10 cellular contexts compared by ENCODE assay signal in the genomic region with DNA sequence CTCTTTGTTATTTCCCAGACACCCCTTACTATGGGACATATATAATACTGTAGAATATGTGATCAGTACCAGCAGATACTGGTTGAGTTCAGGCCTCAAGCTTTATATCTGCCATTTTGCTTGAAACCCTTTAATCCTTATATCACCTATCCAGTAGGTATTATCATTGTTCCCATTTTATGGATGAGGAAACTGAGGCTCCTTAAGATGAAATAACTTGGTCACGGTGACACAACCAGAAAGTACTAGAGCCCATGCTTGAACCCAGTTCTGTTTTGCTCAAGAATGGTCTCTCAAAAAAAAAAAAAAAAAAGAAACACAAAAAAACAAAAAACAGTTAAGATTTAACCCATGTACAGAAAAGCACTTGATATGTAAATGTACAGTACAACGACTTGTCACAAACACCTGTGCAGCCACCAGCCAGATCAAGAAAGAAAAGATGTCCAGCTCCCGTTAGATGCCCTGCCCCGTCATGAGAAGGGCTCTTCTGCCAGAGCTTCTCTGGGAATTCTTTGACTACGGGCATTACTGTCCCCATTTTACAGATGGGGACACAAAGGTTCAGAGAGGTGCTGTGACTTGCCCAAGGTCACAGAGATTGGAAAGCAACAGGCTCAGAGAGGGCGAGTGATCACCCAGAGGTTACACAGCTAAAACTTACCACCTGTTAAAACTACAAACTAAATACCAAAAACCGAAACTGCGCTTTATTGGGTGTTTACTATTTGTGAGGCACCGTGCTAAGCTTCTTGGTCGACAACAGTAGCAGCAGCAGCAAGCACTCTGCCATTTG. TPM values are rescaled to one million over a fixed set of nuclear protein-coding genes. Genes with fewer than 3 reads are reported as not detected.
DNase-seq lines count a peak whose midpoint lies in the region; ATAC-seq, FAIRE-seq and TF ChIP-seq lines count a peak whose summit lies in the region.
"Had no signal": no experiment of that assay in that cellular context is flagged by ENCODE, and none has a peak within 500 bp of the region (broad histone marks: within the 10 kb centered on the region; RNA-seq: fewer than 3 reads in every experiment).

No MANE protein-coding gene starts in this region.

- POLR2A ChIA-PET in CD4-positive, alpha-beta memory T cell (lab: Charles Lee; ENCODE audit: partially characterized antibody), result no interaction called here
- POLR2A ChIA-PET in Panc1 (lab: Charles Lee), result interaction anchor here (0.6 kb wide), 1 partner anchor 18 kb away, joined by 5 read pairs; no protein-coding TSS in a partner anchor

- peak overlapping the region in 6 of 8 donors; percentile 8 to 68 (median 54) for H3K4me3 Mint-ChIP-seq in CD4-positive, alpha-beta memory T cell
- H3K4me3 Mint-ChIP-seq: T-helper 1 cell treated with Interleukin-12 subunit alpha and Interleukin-12 subunit beta and Interleukin-4 antibody, amounts not matched to agents 30 μg/mL and 1 μg/mL, for 36 hours had no signal

- no peak overlapping the region for H3K27ac Mint-ChIP-seq in CD4-positive, alpha-beta memory T cell
- H3K27ac Mint-ChIP-seq: T-helper 1 cell treated with Interleukin-12 subunit alpha and Interleukin-12 subunit beta and Interleukin-4 antibody, amounts not matched to agents 30 μg/mL and 1 μg/mL, for 36 hours had no signal

- no peak for ATAC-seq in Panc1
- no peak for ATAC-seq in GM19023 (IDR thresholded peaks at IDR 0.05; ENCODE audit: unreplicated experiment)
- no peak for ATAC-seq in GM21367 (IDR thresholded peaks at IDR 0.05; ENCODE audit: unreplicated experiment)

- no TSS peak for BruUV-seq in Panc1 (replicated peaks; lab: Mats Ljungman, UMichigan)

- no peaks in the 10 kb centered on the region for H3K36me3 ChIP-seq in CD4-positive, alpha-beta memory T cell (ENCODE audit: insufficient read depth, low read length)
- no peaks in the 10 kb centered on the region; the same call in 1 of the 2 replicates for H3K36me3 ChIP-seq in Panc1 (ENCODE audit: control insufficient read depth, insufficient read depth, low read length)
- H3K36me3 ChIP-seq in iPS-15b (ENCODE audit: control insufficient read depth, insufficient read depth, low read length), result no peaks in the 10 kb centered on the region
- no peaks in the 10 kb centered on the region for H3K36me3 ChIP-seq in rectal smooth muscle tissue (ENCODE audit: control insufficient read depth, insufficient read depth, low read length)

- H3K4me1 Mint-ChIP-seq in CD4-positive, alpha-beta memory T cell, result peaks cover 0 to 4% (median 2%) of the 10 kb centered on the region in 4 donors

- H3K36me3 Mint-ChIP-seq in CD4-positive, alpha-beta memory T cell, result no peaks in the 10 kb centered on the region

- in situ Hi-C loops in Panc1 (cut with HindIII; ENCODE audit: low pct_unique_long_range_greater_than_20kb, low sequenced_read_pairs), result no loop called here

- DNase-seq in CD4-positive, alpha-beta memory T cell, result no peak
- DNase-seq in Panc1 (ENCODE audit: low read depth, low spot score) (no peak), NCI-H446 treated with DMSO at 0.1 percent for 48 hours (lab: John Stamatoyannopoulos, UW) (no peak), GM19239 (ENCODE audit: insufficient read length, low spot score) (no peak)
- DNase-seq: small intestine had no signal

- H3K27me3 ChIP-seq in CD4-positive, alpha-beta memory T cell (ENCODE audit: insufficient read depth, low read length), result peaks cover 10% of the 10 kb centered on the region
- H3K27me3 ChIP-seq in Panc1 (ENCODE audit: control insufficient read depth, insufficient read depth, low read length) (peaks cover 34% of the 10 kb centered on the region), iPS-15b (ENCODE audit: control insufficient read depth, insufficient read depth, low read length) (peaks cover 25% of the 10 kb centered on the region), rectal smooth muscle tissue (ENCODE audit: control insufficient read depth, insufficient read depth, low read length) (no peaks in the 10 kb centered on the region)

- intact Hi-C loops in CD4-positive, alpha-beta memory T cell (cut with micrococcal nuclease), result no loop called here
- intact Hi-C loops in Panc1 (cut with micrococcal nuclease; ENCODE audit: unreplicated experiment), result no loop called here

- TF ChIP-seq CTCF in Panc1 (IDR thresholded peaks at IDR 0.05), result no peak

- FAIRE-seq in GM19239 (lab: Jason Lieb, UNC), result no peak
- FAIRE-seq: small intestine had no signal

- H3K9ac ChIP-seq in iPS-15b (ENCODE audit: low read depth, low read length) (no peak overlapping the region), rectal smooth muscle tissue (ENCODE audit: low read length) (no peak overlapping the region)

- H3K27me3 Mint-ChIP-seq in CD4-positive, alpha-beta memory T cell, result peaks cover 34 to 37% of the 10 kb centered on the region in 2 donors

- CTCF ChIA-PET in CD4-positive, alpha-beta memory T cell (lab: Charles Lee; ENCODE audit: partially characterized antibody), result interaction anchor here (1.3 kb wide), 1 partner anchor 9 kb away, joined by 3 read pairs; no protein-coding TSS in a partner anchor
- CTCF ChIA-PET in Panc1 (lab: Charles Lee), result interaction anchor here (0.6 kb wide), 1 partner anchor 105 kb away, joined by 3 read pairs; no protein-coding TSS in a partner anchor

- peaks cover 0 to 11% (median 2%) of the 10 kb centered on the region in 8 donors for H3K9me3 Mint-ChIP-seq in CD4-positive, alpha-beta memory T cell
- H3K9me3 Mint-ChIP-seq: T-helper 1 cell treated with Interleukin-12 subunit alpha and Interleukin-12 subunit beta and Interleukin-4 antibody, amounts not matched to agents 30 μg/mL and 1 μg/mL, for 36 hours had no signal

- H3K27ac ChIP-seq in CD4-positive, alpha-beta memory T cell (ENCODE audit: low read depth, low read length), result no peak overlapping the region
- H3K27ac ChIP-seq in Panc1 (ENCODE audit: low read length) (no peak overlapping the region), rectal smooth muscle tissue (ENCODE audit: low read depth, low read length) (no peak overlapping the region)

- no peaks in the 10 kb centered on the region for H3K4me1 ChIP-seq in CD4-positive, alpha-beta memory T cell (ENCODE audit: insufficient read depth, low read length)
- H3K4me1 ChIP-seq in Panc1 (ENCODE audit: control insufficient read depth, insufficient read depth, low read length), result peaks cover 12% of the 10 kb centered on the region
- H3K4me1 ChIP-seq in iPS-15b (ENCODE audit: control insufficient read depth, insufficient read depth, low read length), result no peaks in the 10 kb centered on the region
- H3K4me1 ChIP-seq in rectal smooth muscle tissue (ENCODE audit: control insufficient read depth, insufficient read depth, low read length), result peaks cover 17% of the 10 kb centered on the region

- no peak overlapping the region for H3K4me3 ChIP-seq in CD4-positive, alpha-beta memory T cell (ENCODE audit: low read length in 2 of 2)
- H3K4me3 ChIP-seq in Panc1 (ENCODE audit: low read depth in 2 of 2, low read length in 2 of 2) (peak overlapping the region; percentile 36 to 52), iPS-15b (ENCODE audit: low read depth, low read length) (peak overlapping the region; percentile 68), rectal smooth muscle tissue (ENCODE audit: low read length) (peak overlapping the region; percentile 45)

- H3K9me3 ChIP-seq in CD4-positive, alpha-beta memory T cell (ENCODE audit: control insufficient read depth in 1 of 2, low read length in 2 of 2), result no peaks in the 10 kb centered on the region
- H3K9me3 ChIP-seq in Panc1 (ENCODE audit: control insufficient read depth, insufficient read depth, low read depth, low read length) (no peaks in the 10 kb centered on the region), iPS-15b (ENCODE audit: control insufficient read depth, insufficient read depth, low read length) (no peaks in the 10 kb centered on the region)

RNA-seq across cellular contexts. Expression of a gene that starts 0.7 kb away (rescaled TPM):
- not detected for total RNA-seq in CD4-positive, alpha-beta memory T cell
- not detected for polyA plus RNA-seq in CD4-positive, alpha-beta memory T cell
- 0.64 TPM for total RNA-seq in Panc1 (2021; ENCODE audit: unreplicated experiment)
- 0.59 TPM for polyA plus RNA-seq in Panc1 (2012; ENCODE audit: insufficient read length)

Comparison
In these comparisons a context has a peak if more than half of its experiments do, and no peak if none do; other contexts are left out.
1. H3K4me3 ChIP-seq: peak in Panc1 (2 of 2), iPS-15b (single experiment) and rectal smooth muscle tissue (single experiment); none in CD4-positive, alpha-beta memory T cell (0 of 2).